8 cellular contexts compared by ENCODE assay signal in genomic region chr11:69950120-69950519, GRCh38.
DNase-seq lines count a peak whose midpoint lies in the region; ATAC-seq and TF ChIP-seq lines count a peak whose summit lies in the region.

No MANE protein-coding gene starts in this region.

- TF ChIP-seq CTCF in foreskin fibroblast (IDR thresholded peaks at IDR 0.05; ENCODE audit: low read depth, low read length) (peak; percentile 31), upper lobe of right lung (IDR thresholded peaks at IDR 0.05) (peak; percentile 30)

- ATAC-seq in upper lobe of right lung (no peak), GM18498 (IDR thresholded peaks at IDR 0.05; ENCODE audit: unreplicated experiment) (no peak)

- H3K4me3 ChIP-seq in foreskin fibroblast (ENCODE audit: low read depth in 1 of 2, low read length in 2 of 2) (no peak overlapping the region), upper lobe of right lung (no peak overlapping the region)

- no peak overlapping the region for H3K27ac ChIP-seq in upper lobe of right lung
- no peak overlapping the region for H3K27ac ChIP-seq in substantia nigra (ENCODE audit: low read depth, low read length, poor library complexity, severe bottlenecking)

- no peaks in the 10 kb centered on the region for H3K9me3 ChIP-seq in upper lobe of right lung

- H3K4me1 ChIP-seq in upper lobe of right lung: no peaks in the 10 kb centered on the region

- no peaks in the 10 kb centered on the region for H3K27me3 ChIP-seq in upper lobe of right lung

- intact Hi-C loops in upper lobe of right lung (cut with DNase I): no loop called here

- peak; percentile 43 for DNase-seq in stimulated activated CD4-positive, alpha-beta T cell treated with anti-CD3 and anti-CD28 coated beads, Interleukin-15, amount 100 ng/mL, for 24 hours
- DNase-seq in stimulated activated CD4-positive, alpha-beta T cell treated with anti-CD3 and anti-CD28 coated beads, Interleukin-12 subunit alpha, Interleukin-12 subunit beta, amount 100 ng/mL, for 4 hours: no peak
- DNase-seq in RPMI7951 (ENCODE audit: low read depth) (peak; percentile 53), foreskin fibroblast (no peak), upper lobe of right lung (no peak), nucleus accumbens (lab: John Stamatoyannopoulos, UW) (no peak), substantia nigra (lab: John Stamatoyannopoulos, UW) (no peak)

- no peaks in the 10 kb centered on the region for H3K36me3 ChIP-seq in upper lobe of right lung

Comparison
In these comparisons a context has a peak if more than half of its experiments do, and no peak if none do; other contexts are left out.
1. DNase-seq: peak in stimulated activated CD4-positive, alpha-beta T cell treated with anti-CD3 and anti-CD28 coated beads, Interleukin-15, amount 100 ng/mL, for 24 hours (single experiment) and RPMI7951 (single experiment); none in stimulated activated CD4-positive, alpha-beta T cell treated with anti-CD3 and anti-CD28 coated beads, Interleukin-12 subunit alpha, Interleukin-12 subunit beta, amount 100 ng/mL, for 4 hours (single experiment), foreskin fibroblast (0 of 2), upper lobe of right lung (single experiment), nucleus accumbens (0 of 56) and substantia nigra (0 of 49).